Comparison of ENCODE assay signal across 1 cellular context in genomic region chr14:88044129-88044727, GRCh38.
TF ChIP-seq lines count a peak whose summit lies in the region.

No MANE protein-coding gene starts in this region.

TF ChIP-seq in A549, 52 proteins besides CTCF, POLR2A, EP300 and RAD21 (continued from another document):
- TF ChIP-seq HES2 (IDR thresholded peaks at IDR 0.05) (peak; percentile 79), MAX (IDR thresholded peaks at IDR 0.05) (peak; percentile 18; the same call in 1 of the 2 replicates), RNF2 (IDR thresholded peaks at IDR 0.05; ENCODE audit: borderline replicate concordance, low read depth) (no peak), JUN (IDR thresholded peaks at IDR 0.05) (peak in 1 of 2 experiments; percentile 54; a peak in 1 of 5 replicates), TFCP2L1 (CRISPR knock-in tag; IDR thresholded peaks at IDR 0.05) (no peak), NFE2L2 (conservative IDR thresholded peaks at IDR 0.05; ENCODE audit: low read length) (no peak), CBX8 (IDR thresholded peaks at IDR 0.05) (no peak), RARB (CRISPR knock-in tag; IDR thresholded peaks at IDR 0.05) (no peak), CBX2 (IDR thresholded peaks at IDR 0.05; ENCODE audit: borderline replicate concordance, low read depth) (no peak), CHD4 (IDR thresholded peaks at IDR 0.05; ENCODE audit: borderline replicate concordance) (no peak), USF2 (IDR thresholded peaks at IDR 0.05) (no peak), ZC3H11A (IDR thresholded peaks at IDR 0.05) (no peak), HEYL (CRISPR knock-in tag; IDR thresholded peaks at IDR 0.05) (no peak), KDM5A (IDR thresholded peaks at IDR 0.05) (no peak), ATOH8 (CRISPR knock-in tag; IDR thresholded peaks at IDR 0.05; ENCODE audit: low read depth) (no peak), MAFK (IDR thresholded peaks at IDR 0.05; ENCODE audit: partially characterized antibody) (no peak), NPAS2 (CRISPR knock-in tag; IDR thresholded peaks at IDR 0.05; ENCODE audit: borderline replicate concordance) (no peak), MYC (IDR thresholded peaks at IDR 0.05; ENCODE audit: borderline replicate concordance, low read length) (no peak), CEBPB (IDR thresholded peaks at IDR 0.05) (peak; percentile 84 to 95), HOXB5 (CRISPR knock-in tag; IDR thresholded peaks at IDR 0.05) (no peak), HOXA7 (CRISPR knock-in tag; IDR thresholded peaks at IDR 0.05) (no peak), FOSL2 (IDR thresholded peaks at IDR 0.05) (peak; percentile 32; the same call in 1 of the 2 replicates), FOSL2 (CRISPR knock-in tag; IDR thresholded peaks at IDR 0.05) (peak; percentile 85), PBX3 (IDR thresholded peaks at IDR 0.05) (no peak), EHF (CRISPR knock-in tag; IDR thresholded peaks at IDR 0.05) (no peak), HDAC2 (IDR thresholded peaks at IDR 0.05) (no peak), REST (IDR thresholded peaks at IDR 0.05) (no peak), ELK1 (IDR thresholded peaks at IDR 0.05; ENCODE audit: low read depth, low read length) (no peak)
